Comparison of ENCODE assay signal across 8 cellular contexts in genomic region chr13:48531416-48532145, GRCh38. TPM values are rescaled to one million over a fixed set of nuclear protein-coding genes. Genes with fewer than 3 reads are reported as not detected.
DNase-seq lines count a peak whose midpoint lies in the region; ATAC-seq and TF ChIP-seq lines count a peak whose summit lies in the region.

No MANE protein-coding gene starts in this region.

- POLR2A ChIA-PET in MCF 10A (lab: Yijun Ruan, JAX): interaction anchor here (0.7 to 2.7 kb wide), 21 partner anchors 9 to 299 kb away, joined by 3 to 12 read pairs (median 5); partner anchors contain the start of genes ITM2B, LPAR6 and RB1

- TSS peak; percentile 43 for BruUV-seq in MCF 10A (replicated peaks; lab: Mats Ljungman, UMichigan)

- H3K4me3 ChIP-seq in GM08714 (ENCODE audit: low read length) (peak overlapping the region; percentile 88; the same call in 1 of the 2 replicates), lower leg skin (ENCODE audit: low read depth, poor library complexity, severe bottlenecking) (peak overlapping the region; percentile 65)

- intact Hi-C loops in MCF 10A (cut with micrococcal nuclease) (no loop called here), lower leg skin (cut with DNase I; ENCODE audit: low total_unique reads) (no loop called here)

- H3K9me3 Mint-ChIP-seq in MCF 10A (ENCODE audit: unreplicated experiment): peaks cover 11% of the 10 kb centered on the region
- H3K9me3 Mint-ChIP-seq in type B pancreatic cell: no peaks in the 10 kb centered on the region

- 38 to 46% methylated on average over 17 of the region's 17 CpGs for WGBS in lower leg skin, 2 donors

- H3K4me1 Mint-ChIP-seq in MCF 10A (ENCODE audit: insufficient read depth, unreplicated experiment) (no peaks in the 10 kb centered on the region), type B pancreatic cell (ENCODE audit: unreplicated experiment) (peaks cover 11% of the 10 kb centered on the region)

- H3K4me3 Mint-ChIP-seq in MCF 10A (ENCODE audit: unreplicated experiment) (peak overlapping the region; percentile 80), type B pancreatic cell (peak overlapping the region; percentile 95)

- peak overlapping the region; percentile 76 for H3K27ac Mint-ChIP-seq in MCF 10A (ENCODE audit: low read depth, unreplicated experiment)
- H3K27ac Mint-ChIP-seq in type B pancreatic cell: peak overlapping the region; percentile 92

- peak; percentile 5 for DNase-seq in NCI-H2227 (lab: John Stamatoyannopoulos, UW; ENCODE audit: unreplicated experiment)
- no peak for DNase-seq in MCF 10A (ENCODE audit: unreplicated experiment)
- no peak for DNase-seq in lower leg skin (ENCODE audit: low spot score in 2 of 2)
- no peak for DNase-seq in type B pancreatic cell (ENCODE audit: extremely low spot score, unreplicated experiment)
- DNase-seq in epidermal melanocyte (ENCODE audit: insufficient read length, low spot score): no peak
- no peak for DNase-seq in stimulated activated CD4-positive, alpha-beta T cell treated with anti-CD3 and anti-CD28 coated beads, Interleukin-4, amount 100 ng/mL, for 4 hours

- TF ChIP-seq POLR2A in lower leg skin (IDR thresholded peaks at IDR 0.05): no peak

- CTCF ChIA-PET in MCF 10A (lab: Yijun Ruan, JAX): interaction anchor here (0.6 to 0.8 kb wide), 2 partner anchors 48 to 402 kb away, joined by 3 read pairs; no protein-coding TSS in a partner anchor

- H3K27me3 Mint-ChIP-seq in MCF 10A (ENCODE audit: insufficient read depth, unreplicated experiment) (no peaks in the 10 kb centered on the region), type B pancreatic cell (no peaks in the 10 kb centered on the region)

- ATAC-seq in GM19351 (IDR thresholded peaks at IDR 0.05; ENCODE audit: unreplicated experiment): no peak

- TF ChIP-seq CTCF in MCF 10A (IDR thresholded peaks at IDR 0.05; ENCODE audit: unreplicated experiment) (no peak), lower leg skin (IDR thresholded peaks at IDR 0.05) (no peak), type B pancreatic cell (conservative IDR thresholded peaks at IDR 0.05) (no peak)

- H3K36me3 Mint-ChIP-seq in MCF 10A (ENCODE audit: insufficient read depth, unreplicated experiment): peaks cover 13% of the 10 kb centered on the region
- H3K36me3 Mint-ChIP-seq in type B pancreatic cell: no peaks in the 10 kb centered on the region

RNA-seq across cellular contexts. Expression of gene RCBTB2, which starts 1.3 kb away (rescaled TPM):
- 2.4 TPM in 2 replicates for total RNA-seq in MCF 10A (2022)
- 1 to 10 TPM; 3.5 to 6.7 (median 3.9) TPM for total RNA-seq in lower leg skin
- total RNA-seq in type B pancreatic cell (ENCODE audit: low replicate concordance): 2.6 and 21.5 TPM in 2 replicates
